Comparison of ENCODE assay signal across 1 cellular context in genomic region chr2:96522304-96523203, GRCh38.
A peak's percentile ranks its signal among the peaks of the same experiment; 100 is the strongest.
TF ChIP-seq lines count a peak whose summit lies in the region.

No MANE protein-coding gene starts in this region.

TF ChIP-seq in GM12878, 131 proteins besides CTCF, POLR2A, EP300 and RAD21:
- TF ChIP-seq, protein P1, sequence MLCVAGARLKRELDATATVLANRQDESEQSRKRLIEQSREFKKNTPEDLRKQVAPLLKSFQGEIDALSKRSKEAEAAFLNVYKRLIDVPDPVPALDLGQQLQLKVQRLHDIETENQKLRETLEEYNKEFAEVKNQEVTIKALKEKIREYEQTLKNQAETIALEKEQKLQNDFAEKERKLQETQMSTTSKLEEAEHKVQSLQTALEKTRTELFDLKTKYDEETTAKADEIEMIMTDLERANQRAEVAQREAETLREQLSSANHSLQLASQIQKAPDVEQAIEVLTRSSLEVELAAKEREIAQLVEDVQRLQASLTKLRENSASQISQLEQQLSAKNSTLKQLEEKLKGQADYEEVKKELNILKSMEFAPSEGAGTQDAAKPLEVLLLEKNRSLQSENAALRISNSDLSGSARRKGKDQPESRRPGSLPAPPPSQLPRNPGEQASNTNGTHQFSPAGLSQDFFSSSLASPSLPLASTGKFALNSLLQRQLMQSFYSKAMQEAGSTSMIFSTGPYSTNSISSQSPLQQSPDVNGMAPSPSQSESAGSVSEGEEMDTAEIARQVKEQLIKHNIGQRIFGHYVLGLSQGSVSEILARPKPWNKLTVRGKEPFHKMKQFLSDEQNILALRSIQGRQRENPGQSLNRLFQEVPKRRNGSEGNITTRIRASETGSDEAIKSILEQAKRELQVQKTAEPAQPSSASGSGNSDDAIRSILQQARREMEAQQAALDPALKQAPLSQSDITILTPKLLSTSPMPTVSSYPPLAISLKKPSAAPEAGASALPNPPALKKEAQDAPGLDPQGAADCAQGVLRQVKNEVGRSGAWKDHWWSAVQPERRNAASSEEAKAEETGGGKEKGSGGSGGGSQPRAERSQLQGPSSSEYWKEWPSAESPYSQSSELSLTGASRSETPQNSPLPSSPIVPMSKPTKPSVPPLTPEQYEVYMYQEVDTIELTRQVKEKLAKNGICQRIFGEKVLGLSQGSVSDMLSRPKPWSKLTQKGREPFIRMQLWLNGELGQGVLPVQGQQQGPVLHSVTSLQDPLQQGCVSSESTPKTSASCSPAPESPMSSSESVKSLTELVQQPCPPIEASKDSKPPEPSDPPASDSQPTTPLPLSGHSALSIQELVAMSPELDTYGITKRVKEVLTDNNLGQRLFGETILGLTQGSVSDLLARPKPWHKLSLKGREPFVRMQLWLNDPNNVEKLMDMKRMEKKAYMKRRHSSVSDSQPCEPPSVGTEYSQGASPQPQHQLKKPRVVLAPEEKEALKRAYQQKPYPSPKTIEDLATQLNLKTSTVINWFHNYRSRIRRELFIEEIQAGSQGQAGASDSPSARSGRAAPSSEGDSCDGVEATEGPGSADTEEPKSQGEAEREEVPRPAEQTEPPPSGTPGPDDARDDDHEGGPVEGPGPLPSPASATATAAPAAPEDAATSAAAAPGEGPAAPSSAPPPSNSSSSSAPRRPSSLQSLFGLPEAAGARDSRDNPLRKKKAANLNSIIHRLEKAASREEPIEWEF (IDR thresholded peaks at IDR 0.05; ENCODE audit: insufficient replicate concordance, low read depth, low read length): no peak
- TF ChIP-seq, protein P2, sequence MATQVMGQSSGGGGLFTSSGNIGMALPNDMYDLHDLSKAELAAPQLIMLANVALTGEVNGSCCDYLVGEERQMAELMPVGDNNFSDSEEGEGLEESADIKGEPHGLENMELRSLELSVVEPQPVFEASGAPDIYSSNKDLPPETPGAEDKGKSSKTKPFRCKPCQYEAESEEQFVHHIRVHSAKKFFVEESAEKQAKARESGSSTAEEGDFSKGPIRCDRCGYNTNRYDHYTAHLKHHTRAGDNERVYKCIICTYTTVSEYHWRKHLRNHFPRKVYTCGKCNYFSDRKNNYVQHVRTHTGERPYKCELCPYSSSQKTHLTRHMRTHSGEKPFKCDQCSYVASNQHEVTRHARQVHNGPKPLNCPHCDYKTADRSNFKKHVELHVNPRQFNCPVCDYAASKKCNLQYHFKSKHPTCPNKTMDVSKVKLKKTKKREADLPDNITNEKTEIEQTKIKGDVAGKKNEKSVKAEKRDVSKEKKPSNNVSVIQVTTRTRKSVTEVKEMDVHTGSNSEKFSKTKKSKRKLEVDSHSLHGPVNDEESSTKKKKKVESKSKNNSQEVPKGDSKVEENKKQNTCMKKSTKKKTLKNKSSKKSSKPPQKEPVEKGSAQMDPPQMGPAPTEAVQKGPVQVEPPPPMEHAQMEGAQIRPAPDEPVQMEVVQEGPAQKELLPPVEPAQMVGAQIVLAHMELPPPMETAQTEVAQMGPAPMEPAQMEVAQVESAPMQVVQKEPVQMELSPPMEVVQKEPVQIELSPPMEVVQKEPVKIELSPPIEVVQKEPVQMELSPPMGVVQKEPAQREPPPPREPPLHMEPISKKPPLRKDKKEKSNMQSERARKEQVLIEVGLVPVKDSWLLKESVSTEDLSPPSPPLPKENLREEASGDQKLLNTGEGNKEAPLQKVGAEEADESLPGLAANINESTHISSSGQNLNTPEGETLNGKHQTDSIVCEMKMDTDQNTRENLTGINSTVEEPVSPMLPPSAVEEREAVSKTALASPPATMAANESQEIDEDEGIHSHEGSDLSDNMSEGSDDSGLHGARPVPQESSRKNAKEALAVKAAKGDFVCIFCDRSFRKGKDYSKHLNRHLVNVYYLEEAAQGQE (IDR thresholded peaks at IDR 0.05; ENCODE audit: low read depth, low read length): 0 out of 2 replicates have a peak, but pooled peaks have one; percentile 23
- TF ChIP-seq SPI1 (IDR thresholded peaks at IDR 0.05; ENCODE audit: borderline replicate concordance, insufficient read depth, low read depth, low read length): peak; percentile 42; the same call in 1 of the 2 replicates
